ENCODE assay signal across 1 cellular context in genomic region chr11:91871048-91871447, GRCh38.
TF ChIP-seq lines count a peak whose summit lies in the region.

No MANE protein-coding gene starts in this region.

TF ChIP-seq in H1, 55 proteins besides CTCF, POLR2A, EP300 and RAD21 (continued from another document):
- no peak for TF ChIP-seq BCL11A (IDR thresholded peaks at IDR 0.05; ENCODE audit: low read depth in 2 of 2, low read length in 2 of 2)
- no peak for TF ChIP-seq CREB1 (IDR thresholded peaks at IDR 0.05)
- TF ChIP-seq RFX5 (IDR thresholded peaks at IDR 0.05; ENCODE audit: borderline replicate concordance, low read depth, low read length), result no peak
- no peak for TF ChIP-seq CEBPB (IDR thresholded peaks at IDR 0.05; ENCODE audit: low read depth, low read length)
- no peak for TF ChIP-seq POU5F1 (IDR thresholded peaks at IDR 0.05; ENCODE audit: low read depth, low read length)
- no peak for TF ChIP-seq KDM4A (IDR thresholded peaks at IDR 0.05; ENCODE audit: low read depth, low read length, severe bottlenecking)
- TF ChIP-seq KDM1A (IDR thresholded peaks at IDR 0.05; ENCODE audit: borderline replicate concordance, low read length), result no peak
- TF ChIP-seq TCF12 (IDR thresholded peaks at IDR 0.05; ENCODE audit: low read depth, low read length), result no peak
- TF ChIP-seq CHD2 (IDR thresholded peaks at IDR 0.05; ENCODE audit: low read length), result no peak
- TF ChIP-seq JUN (IDR thresholded peaks at IDR 0.05; ENCODE audit: low read depth, low read length), result no peak
- TF ChIP-seq PHF8 (conservative IDR thresholded peaks at IDR 0.05; ENCODE audit: low read depth, low read length), result no peak
- no peak for TF ChIP-seq TBP (IDR thresholded peaks at IDR 0.05; ENCODE audit: low read depth, low read length)
- TF ChIP-seq TAF7 (optimal IDR thresholded peaks at IDR 0.05; ENCODE audit: borderline replicate concordance, low read depth, low read length), result no peak
